In genomic region chr5:116378007-116378831, GRCh38 we compare ENCODE assay signal across 12 cellular contexts.
DNase-seq lines count a peak whose midpoint lies in the region; ATAC-seq and TF ChIP-seq lines count a peak whose summit lies in the region.
"Had no signal": no experiment of that assay in that cellular context is flagged by ENCODE, and none has a peak within 500 bp of the region (broad histone marks: within the 10 kb centered on the region; RNA-seq: fewer than 3 reads in every experiment).

No MANE protein-coding gene starts in this region.

- H3K27me3 ChIP-seq in SJCRH30, result no peaks in the 10 kb centered on the region

- H3K27me3 Mint-ChIP-seq in nephron (ENCODE audit: low read depth), result peaks cover 4% of the 10 kb centered on the region

- H3K9me3 ChIP-seq in SJCRH30 (replicated peaks), result no peaks in the 10 kb centered on the region

- peak overlapping the region in 1 of 3 experiments; percentile 33 for H3K4me3 Mint-ChIP-seq in nephron
- H3K4me3 Mint-ChIP-seq: WTC11 had no signal

- H3K4me3 ChIP-seq in SJCRH30, result peak overlapping the region; percentile 22
- H3K4me3 ChIP-seq: lung had no signal

- H3K36me3 ChIP-seq in SJCRH30, result no peaks in the 10 kb centered on the region

- peaks cover 73% of the 10 kb centered on the region for H3K4me1 Mint-ChIP-seq in nephron

- H3K36me3 Mint-ChIP-seq in nephron (ENCODE audit: low read depth), result no peaks in the 10 kb centered on the region

- H3K27ac ChIP-seq in SJCRH30, result peak overlapping the region; percentile 92

- TF ChIP-seq CTCF in nephron (IDR thresholded peaks at IDR 0.05; ENCODE audit: unreplicated experiment in 3 of 3), result no peak

- H3K27ac Mint-ChIP-seq in nephron, result peak overlapping the region; percentile 70 to 86 (median 81)
- H3K27ac Mint-ChIP-seq: WTC11 had no signal

- H3K9me3 Mint-ChIP-seq in nephron, result no peaks in the 10 kb centered on the region

- H3K4me1 ChIP-seq in SJCRH30, result peaks cover 68% of the 10 kb centered on the region

- DNase-seq in DMS79 (lab: John Stamatoyannopoulos, UW), result peak; percentile 66
- DNase-seq in NCI-H1694 (lab: John Stamatoyannopoulos, UW), result peak; percentile 97
- DNase-seq in SJCRH30, result peak; percentile 95 to 97
- DNase-seq in epidermal melanocyte (ENCODE audit: insufficient read length, low spot score), result no peak
- DNase-seq in activated naive CD4-positive, alpha-beta T cell treated with anti-CD3 and anti-CD28 coated beads, Interleukin-2, amount 50 U/mL, for 16 hours, result no peak
- DNase-seq: amniotic stem cell; stimulated activated CD4-positive, alpha-beta T cell treated with anti-CD3 and anti-CD28 coated beads, Interleukin-4, amount 100 ng/mL, for 4 hours had no signal

- ATAC-seq in GM19395 (IDR thresholded peaks at IDR 0.05; ENCODE audit: unreplicated experiment) (no peak), HG03097 (IDR thresholded peaks at IDR 0.05; ENCODE audit: low FRiP score, unreplicated experiment) (no peak)
- ATAC-seq: WTC11 had no signal

Comparison
In these comparisons a context has a peak if more than half of its experiments do, and no peak if none do; other contexts are left out.
1. DNase-seq: peak in DMS79 (single experiment), NCI-H1694 (single experiment) and SJCRH30 (2 of 2); none in epidermal melanocyte (single experiment) and activated naive CD4-positive, alpha-beta T cell treated with anti-CD3 and anti-CD28 coated beads, Interleukin-2, amount 50 U/mL, for 16 hours (single experiment).